39 cellular contexts compared by ENCODE assay signal in genomic region chr12:90479237-90479636, GRCh38.
"Had no signal": no experiment of that assay in that cellular context is flagged by ENCODE, and none has a peak within 500 bp of the region (broad histone marks: within the 10 kb centered on the region; RNA-seq: fewer than 3 reads in every experiment).

No MANE protein-coding gene starts in this region.

- H3K27ac ChIP-seq: adrenal gland, ascending aorta, body of pancreas, brain microvascular endothelial cell, breast epithelium, cardiac muscle cell had no signal

- ATAC-seq: activated naive CD8-positive, alpha-beta T cell treated with anti-CD3 and anti-CD28 coated beads, Interleukin-2, amount 50 U/mL, for 24 hours; activated T-helper 17 cell treated with anti-CD3 and anti-CD28 coated beads, Interleukin-2, amount 50 U/mL, for 72 hours; body of pancreas had no signal

- FAIRE-seq: astrocyte, bronchial epithelial cell had no signal

- H3K9me3 ChIP-seq: adrenal gland, ascending aorta, body of pancreas, breast epithelium had no signal

- H3K27ac Mint-ChIP-seq: activated naive CD4-positive, alpha-beta T cell treated with anti-CD3 and anti-CD28 coated beads for 36 hours; activated naive CD4-positive, alpha-beta T cell treated with anti-CD3 and anti-CD28 coated beads, Interleukin-2, amount 10 ng/mL, durations not matched to agents 7 days and 5 days; activated naive CD4-positive, alpha-beta T cell treated with anti-CD3 and anti-CD28 coated beads, Interleukin-2, amount 50 U/mL, for 24 hours; activated naive CD4-positive, alpha-beta T cell treated with anti-CD3 and anti-CD28 coated beads, Interleukin-2, amount 50 U/mL, for 72 hours; activated naive CD8-positive, alpha-beta T cell; activated naive CD8-positive, alpha-beta T cell treated with anti-CD3 and anti-CD28 coated beads for 36 hours; activated naive CD8-positive, alpha-beta T cell treated with anti-CD3 and anti-CD28 coated beads, Interleukin-2, amount 10 ng/mL, durations not matched to agents 7 days and 5 days; activated naive CD8-positive, alpha-beta T cell treated with anti-CD3 and anti-CD28 coated beads, Interleukin-2, amount 50 U/mL, for 24 hours; activated T-cell treated with anti-CD3 and anti-CD28 coated beads, Interleukin-2, amount 50 U/mL, for 24 hours; activated T-cell treated with anti-CD3 and anti-CD28 coated beads, Interleukin-2, amount 50 U/mL, for 72 hours; activated T-helper 1 cell treated with anti-CD3 and anti-CD28 coated beads, Interleukin-12 subunit alpha, Interleukin-12 subunit beta, Interleukin-2, Interleukin-4 antibody, amounts not matched to agents 30 ng/mL and 10 ng/mL and 1 ng/mL, durations not matched to agents 14 hours and 24 hours and 36 hours; activated T-helper 17 cell treated with anti-CD3 and anti-CD28 coated beads, Interleukin-2, amount 50 U/mL, for 72 hours; activated T-helper 2 cell treated with anti-CD3 and anti-CD28 coated beads, Interferon-gamma antibody, Interleukin-2, Interleukin-4, amounts not matched to agents 10 μg/mL and 5 μg/mL and 100 μg/mL, durations not matched to agents 14 hours and 24 hours and 36 hours; brain had no signal

- H3K4me1 Mint-ChIP-seq: activated naive CD4-positive, alpha-beta T cell treated with anti-CD3 and anti-CD28 coated beads, Interleukin-2, amount 10 ng/mL, durations not matched to agents 7 days and 5 days; activated naive CD4-positive, alpha-beta T cell treated with anti-CD3 and anti-CD28 coated beads, Interleukin-2, amount 50 U/mL, for 24 hours; activated naive CD8-positive, alpha-beta T cell treated with anti-CD3 and anti-CD28 coated beads for 36 hours; activated naive CD8-positive, alpha-beta T cell treated with anti-CD3 and anti-CD28 coated beads, Interleukin-2, amount 10 ng/mL, durations not matched to agents 7 days and 5 days; activated naive CD8-positive, alpha-beta T cell treated with anti-CD3 and anti-CD28 coated beads, Interleukin-2, amount 50 U/mL, for 24 hours; activated T-helper 17 cell treated with anti-CD3 and anti-CD28 coated beads, Interleukin-2, amount 50 U/mL, for 72 hours; brain; central memory CD8-positive, alpha-beta T cell had no signal

- H3K27me3 Mint-ChIP-seq: activated naive CD4-positive, alpha-beta T cell treated with anti-CD3 and anti-CD28 coated beads, Interleukin-2, amount 10 ng/mL, durations not matched to agents 7 days and 5 days; activated naive CD8-positive, alpha-beta T cell; activated naive CD8-positive, alpha-beta T cell treated with anti-CD3 and anti-CD28 coated beads for 36 hours; activated naive CD8-positive, alpha-beta T cell treated with anti-CD3 and anti-CD28 coated beads, Interleukin-2, amount 10 ng/mL, durations not matched to agents 7 days and 5 days; activated naive CD8-positive, alpha-beta T cell treated with anti-CD3 and anti-CD28 coated beads, Interleukin-2, amount 50 U/mL, for 24 hours; activated T-helper 17 cell treated with anti-CD3 and anti-CD28 coated beads, Interleukin-2, amount 50 U/mL, for 72 hours; central memory CD8-positive, alpha-beta T cell had no signal

- H3K4me1 ChIP-seq: adrenal gland, ascending aorta, body of pancreas, breast epithelium had no signal

- H3K4me3 ChIP-seq: adrenal gland, ascending aorta, body of pancreas, breast epithelium, cardiac muscle cell had no signal

- H3K4me3 Mint-ChIP-seq: activated naive CD4-positive, alpha-beta T cell treated with anti-CD3 and anti-CD28 coated beads for 36 hours; activated naive CD4-positive, alpha-beta T cell treated with anti-CD3 and anti-CD28 coated beads, Interleukin-2, amount 10 ng/mL, durations not matched to agents 7 days and 5 days; activated naive CD4-positive, alpha-beta T cell treated with anti-CD3 and anti-CD28 coated beads, Interleukin-2, amount 50 U/mL, for 24 hours; activated naive CD8-positive, alpha-beta T cell; activated naive CD8-positive, alpha-beta T cell treated with anti-CD3 and anti-CD28 coated beads for 36 hours; activated naive CD8-positive, alpha-beta T cell treated with anti-CD3 and anti-CD28 coated beads, Interleukin-2, amount 10 ng/mL, durations not matched to agents 7 days and 5 days; activated naive CD8-positive, alpha-beta T cell treated with anti-CD3 and anti-CD28 coated beads, Interleukin-2, amount 50 U/mL, for 24 hours; activated T-cell treated with anti-CD3 and anti-CD28 coated beads, Interleukin-2, amount 50 U/mL, for 24 hours; activated T-cell treated with anti-CD3 and anti-CD28 coated beads, Interleukin-2, amount 50 U/mL, for 4 hours; activated T-cell treated with anti-CD3 and anti-CD28 coated beads, Interleukin-2, amount 50 U/mL, for 72 hours; activated T-helper 1 cell treated with anti-CD3 and anti-CD28 coated beads, Interleukin-12 subunit alpha, Interleukin-12 subunit beta, Interleukin-2, Interleukin-4 antibody, amounts not matched to agents 30 ng/mL and 10 ng/mL and 1 ng/mL, durations not matched to agents 14 hours and 24 hours and 36 hours; activated T-helper 17 cell treated with anti-CD3 and anti-CD28 coated beads, Interleukin-2, amount 50 U/mL, for 72 hours; brain; central memory CD8-positive, alpha-beta T cell had no signal

- DNase-seq: activated effector memory CD4-positive, alpha-beta T cell treated with anti-CD3 and anti-CD28 coated beads, Interleukin-2, amount 50 U/mL, for 16 hours; activated effector memory CD4-positive, alpha-beta T cell treated with Interleukin-2 at 50 U/mL for 16 hours; activated gamma-delta T cell; activated gamma-delta T cell treated with Interleukin-2 at 50 U/mL for 16 hours; activated naive CD4-positive, alpha-beta T cell; activated naive CD4-positive, alpha-beta T cell treated with anti-CD3 and anti-CD28 coated beads for 36 hours; activated naive CD4-positive, alpha-beta T cell treated with anti-CD3 and anti-CD28 coated beads, Interleukin-2, amount 10 ng/mL, durations not matched to agents 7 days and 5 days; activated naive CD4-positive, alpha-beta T cell treated with anti-CD3 and anti-CD28 coated beads, Interleukin-2, amount 50 U/mL, for 16 hours; activated naive CD4-positive, alpha-beta T cell treated with Interleukin-2 at 50 U/mL for 16 hours; activated naive CD8-positive, alpha-beta T cell treated with anti-CD3 and anti-CD28 coated beads for 36 hours; activated naive CD8-positive, alpha-beta T cell treated with anti-CD3 and anti-CD28 coated beads, Interleukin-2, amount 10 ng/mL, durations not matched to agents 7 days and 5 days; activated naive CD8-positive, alpha-beta T cell treated with anti-CD3 and anti-CD28 coated beads, Interleukin-2, amount 50 U/mL, for 24 hours; activated T-cell treated with anti-CD3 and anti-CD28 coated beads, Interleukin-2, amount 50 U/mL, for 24 hours; activated T-cell treated with anti-CD3 and anti-CD28 coated beads, Interleukin-2, amount 50 U/mL, for 4 hours; activated T-cell treated with anti-CD3 and anti-CD28 coated beads, Interleukin-2, amount 50 U/mL, for 48 hours; activated T-cell treated with anti-CD3 and anti-CD28 coated beads, Interleukin-2, amount 50 U/mL, for 72 hours; adrenal gland; amniotic stem cell; amygdala; anterior cingulate cortex; aorta; body of pancreas; brain microvascular endothelial cell; caudate nucleus; central memory CD4-positive, alpha-beta T cell; cerebellar nuclear complex had no signal

- H3K36me3 Mint-ChIP-seq: activated naive CD4-positive, alpha-beta T cell treated with anti-CD3 and anti-CD28 coated beads, Interleukin-2, amount 10 ng/mL, durations not matched to agents 7 days and 5 days; activated naive CD4-positive, alpha-beta T cell treated with anti-CD3 and anti-CD28 coated beads, Interleukin-2, amount 50 U/mL, for 24 hours; activated naive CD4-positive, alpha-beta T cell treated with anti-CD3 and anti-CD28 coated beads, Interleukin-2, amount 50 U/mL, for 72 hours; activated naive CD8-positive, alpha-beta T cell; activated naive CD8-positive, alpha-beta T cell treated with anti-CD3 and anti-CD28 coated beads for 36 hours; activated naive CD8-positive, alpha-beta T cell treated with anti-CD3 and anti-CD28 coated beads, Interleukin-2, amount 10 ng/mL, durations not matched to agents 7 days and 5 days; brain had no signal

- H3K9me3 Mint-ChIP-seq: activated naive CD4-positive, alpha-beta T cell treated with anti-CD3 and anti-CD28 coated beads for 36 hours; activated naive CD4-positive, alpha-beta T cell treated with anti-CD3 and anti-CD28 coated beads, Interleukin-2, amount 10 ng/mL, durations not matched to agents 7 days and 5 days; activated naive CD4-positive, alpha-beta T cell treated with anti-CD3 and anti-CD28 coated beads, Interleukin-2, amount 50 U/mL, for 72 hours; activated naive CD8-positive, alpha-beta T cell treated with anti-CD3 and anti-CD28 coated beads for 36 hours; activated naive CD8-positive, alpha-beta T cell treated with anti-CD3 and anti-CD28 coated beads, Interleukin-2, amount 10 ng/mL, durations not matched to agents 7 days and 5 days; activated naive CD8-positive, alpha-beta T cell treated with anti-CD3 and anti-CD28 coated beads, Interleukin-2, amount 50 U/mL, for 24 hours; activated T-cell treated with anti-CD3 and anti-CD28 coated beads, Interleukin-2, amount 50 U/mL, for 24 hours; activated T-cell treated with anti-CD3 and anti-CD28 coated beads, Interleukin-2, amount 50 U/mL, for 4 hours; activated T-cell treated with anti-CD3 and anti-CD28 coated beads, Interleukin-2, amount 50 U/mL, for 72 hours; activated T-helper 2 cell treated with anti-CD3 and anti-CD28 coated beads, Interferon-gamma antibody, Interleukin-2, Interleukin-4, amounts not matched to agents 10 μg/mL and 5 μg/mL and 100 μg/mL, durations not matched to agents 14 hours and 24 hours and 36 hours; brain had no signal
